ENCODE assay signal across 22 cellular contexts in the genomic region with DNA sequence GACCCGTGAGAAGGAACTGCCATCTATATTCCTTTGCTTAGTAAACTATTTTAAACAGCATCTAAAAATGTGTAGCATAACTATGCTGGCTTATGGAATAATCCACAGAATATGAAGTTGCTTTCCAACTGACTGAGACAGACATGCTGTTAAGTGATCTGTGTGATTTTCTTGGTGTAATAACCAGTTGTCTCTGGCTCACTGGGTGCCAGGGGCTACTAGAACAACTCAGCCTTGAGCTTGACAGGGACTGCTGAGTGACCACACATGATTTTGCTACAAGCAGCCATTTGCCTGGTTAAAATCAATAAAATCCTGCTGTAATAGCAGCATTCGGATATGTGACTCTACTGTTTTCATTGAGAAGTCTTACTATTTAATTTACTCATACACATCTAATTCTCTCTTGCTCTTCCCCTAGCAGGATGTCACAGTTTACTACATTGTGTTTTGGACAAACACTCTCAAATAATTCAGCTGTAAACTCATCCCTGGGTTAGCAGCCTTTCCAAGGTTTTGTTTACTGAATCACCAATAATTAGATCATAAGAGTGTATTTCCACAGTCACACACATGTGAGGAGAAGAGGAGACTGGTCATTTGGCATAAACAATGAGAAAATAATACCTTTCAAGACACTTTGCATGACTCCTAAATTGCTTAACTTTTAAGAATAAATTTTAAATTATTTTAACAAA.
A peak's percentile ranks its signal among the peaks of the same experiment; 100 is the strongest.
DNase-seq lines count a peak whose midpoint lies in the region; ATAC-seq and TF ChIP-seq lines count a peak whose summit lies in the region.
"Had no signal": no experiment of that assay in that cellular context is flagged by ENCODE, and none has a peak within 500 bp of the region (broad histone marks: within the 10 kb centered on the region; RNA-seq: fewer than 3 reads in every experiment).

No MANE protein-coding gene starts in this region.

- H2AFZ ChIP-seq in neuronal stem cell (ENCODE audit: low read length): peak overlapping the region; percentile 13
- H2AFZ ChIP-seq: parathyroid adenoma had no signal

- no peak overlapping the region for H3K18ac ChIP-seq in neuronal stem cell (ENCODE audit: low read length)

- no peak for TF ChIP-seq CTCF in choroid plexus epithelial cell (conservative IDR thresholded peaks at IDR 0.05; ENCODE audit: low read depth, low read length)

- WGBS in neuronal stem cell (ENCODE audit: extremely low coverage in 2 of 2, insufficient read length in 2 of 2, insufficient replicate concordance in 1 of 2), 2 donors: no CpG with 5 or more reads among the region's 2 CpGs

- H3K4me1 Mint-ChIP-seq in stimulated activated naive B cell treated with anti-CD40 and anti-IgM and Interleukin-4, amounts not matched to agents 10 μg/mL and 1 μg/mL and 100 μg/mL, for 72 hours: no peaks in the 10 kb centered on the region

- no peak overlapping the region for H4K91ac ChIP-seq in neuronal stem cell (ENCODE audit: low read depth, low read length, poor library complexity)

- no peaks in the 10 kb centered on the region for H3K9me3 ChIP-seq in neuronal stem cell (replicated peaks in 1 of 2; ENCODE audit: control insufficient read depth in 2 of 2, insufficient read depth in 1 of 2, low read depth in 1 of 2, low read length in 2 of 2)
- H3K9me3 ChIP-seq: Peyer's patch, upper lobe of left lung had no signal

- H3K9me3 Mint-ChIP-seq in stimulated activated naive B cell treated with anti-CD40 and anti-IgM and Interleukin-4, amounts not matched to agents 10 μg/mL and 1 μg/mL and 100 μg/mL, for 72 hours: no peaks in the 10 kb centered on the region

- no peak for ATAC-seq in HG03442 (IDR thresholded peaks at IDR 0.05; ENCODE audit: unreplicated experiment)
- no peak for ATAC-seq in GM19455 (IDR thresholded peaks at IDR 0.05; ENCODE audit: unreplicated experiment)
- ATAC-seq in stimulated activated naive B cell treated with anti-CD40 and anti-IgM and Interleukin-4, amounts not matched to agents 10 μg/mL and 1 μg/mL and 100 μg/mL, for 72 hours (replicated peaks): no peak
- ATAC-seq: esophagus mucosa had no signal

- no peaks in the 10 kb centered on the region for H3K79me1 ChIP-seq in neuronal stem cell (ENCODE audit: low read depth, low read length)

- H3K27ac Mint-ChIP-seq in stimulated activated naive B cell treated with anti-CD40 and anti-IgM and Interleukin-4, amounts not matched to agents 10 μg/mL and 1 μg/mL and 100 μg/mL, for 72 hours: no peak overlapping the region

- H2BK5ac ChIP-seq in neuronal stem cell (ENCODE audit: low read length): no peak overlapping the region

- no peak overlapping the region for H2AK5ac ChIP-seq in neuronal stem cell (ENCODE audit: low read depth, low read length)

- no peak overlapping the region for H3K9ac ChIP-seq in neuronal stem cell (ENCODE audit: low read depth, low read length, poor library complexity)
- H3K9ac ChIP-seq: parathyroid adenoma had no signal

- H3K27me3 Mint-ChIP-seq in stimulated activated naive B cell treated with anti-CD40 and anti-IgM and Interleukin-4, amounts not matched to agents 10 μg/mL and 1 μg/mL and 100 μg/mL, for 72 hours: no peaks in the 10 kb centered on the region

- H4K8ac ChIP-seq in neuronal stem cell (ENCODE audit: low read depth, low read length): no peak overlapping the region

- peaks cover 0 to 4% of the 10 kb centered on the region in 2 donors for H3K4me1 ChIP-seq in neuronal stem cell (ENCODE audit: control insufficient read depth in 2 of 2, insufficient read depth in 1 of 2, low read depth in 1 of 2, low read length in 2 of 2)
- H3K4me1 ChIP-seq: parathyroid adenoma, Peyer's patch had no signal

- no peak overlapping the region for H3K27ac ChIP-seq in neuronal stem cell (replicated peaks; ENCODE audit: low read length)
- H3K27ac ChIP-seq: C4-2B, parathyroid adenoma, Peyer's patch, upper lobe of left lung, VCaP had no signal

- no peaks in the 10 kb centered on the region for H3K36me3 Mint-ChIP-seq in stimulated activated naive B cell treated with anti-CD40 and anti-IgM and Interleukin-4, amounts not matched to agents 10 μg/mL and 1 μg/mL and 100 μg/mL, for 72 hours

- no peaks in the 10 kb centered on the region for H3K27me3 ChIP-seq in neuronal stem cell (ENCODE audit: control insufficient read depth in 3 of 3, insufficient read depth in 3 of 3, low read depth in 1 of 3, low read length in 3 of 3)
- H3K27me3 ChIP-seq: Peyer's patch, upper lobe of left lung had no signal

- no peak overlapping the region for H2BK15ac ChIP-seq in neuronal stem cell (ENCODE audit: low read length)

- no peak overlapping the region for H2BK12ac ChIP-seq in neuronal stem cell (ENCODE audit: low read length)

- H3K4me2 ChIP-seq in neuronal stem cell (ENCODE audit: insufficient read depth, low read length, poor library complexity, severe bottlenecking): no peak overlapping the region
- H3K4me2 ChIP-seq: smooth muscle cell had no signal

- DNase-seq in NCI-H2171 treated with DMSO at 0.1 percent for 48 hours (lab: John Stamatoyannopoulos, UW) (peak; percentile 75), NCI-H2171 (lab: John Stamatoyannopoulos, UW) (no peak), NCI-H2227 (lab: John Stamatoyannopoulos, UW; ENCODE audit: unreplicated experiment) (peak; percentile 67), choroid plexus epithelial cell (ENCODE audit: low read depth) (peak; percentile 20), neuronal stem cell (ENCODE audit: low spot score) (no peak)
- DNase-seq in stimulated activated naive B cell treated with anti-CD40 and anti-IgM and Interleukin-4, amounts not matched to agents 10 μg/mL and 1 μg/mL and 100 μg/mL, for 72 hours: no peak
- DNase-seq: 8988T; activated gamma-delta T cell; cortex of kidney; DMS153; kidney; NCI-H226; Peyer's patch; stimulated activated naive CD4-positive, alpha-beta T cell treated with Interleukin-2 at 50 U/mL for 16 hours; upper lobe of left lung had no signal

- no peak overlapping the region for H3K14ac ChIP-seq in neuronal stem cell (ENCODE audit: low read length)

- no peak overlapping the region for H3K4ac ChIP-seq in neuronal stem cell (ENCODE audit: low read length)

- no peaks in the 10 kb centered on the region for H3K36me3 ChIP-seq in neuronal stem cell (replicated peaks in 1 of 2; ENCODE audit: control insufficient read depth in 2 of 2, insufficient read depth in 2 of 2, low read length in 2 of 2)
- H3K36me3 ChIP-seq: Peyer's patch, upper lobe of left lung had no signal

- H3K4me3 ChIP-seq in choroid plexus epithelial cell (ENCODE audit: low read depth, low read length) (no peak overlapping the region), neuronal stem cell (ENCODE audit: low read length in 2 of 2) (no peak overlapping the region)
- H3K4me3 ChIP-seq: Peyer's patch, smooth muscle cell, upper lobe of left lung had no signal

- no peak overlapping the region for H3K23ac ChIP-seq in neuronal stem cell (ENCODE audit: low read depth, low read length, poor library complexity)

- no peak overlapping the region for H2BK120ac ChIP-seq in neuronal stem cell (ENCODE audit: low read depth, low read length)

- H3K4me3 Mint-ChIP-seq in stimulated activated naive B cell treated with anti-CD40 and anti-IgM and Interleukin-4, amounts not matched to agents 10 μg/mL and 1 μg/mL and 100 μg/mL, for 72 hours: no peak overlapping the region

Comparison
In these comparisons a context has a peak if more than half of its experiments do, and no peak if none do; other contexts are left out.
1. DNase-seq: peak in NCI-H2171 treated with DMSO at 0.1 percent for 48 hours (single experiment), NCI-H2227 (single experiment) and choroid plexus epithelial cell (single experiment); none in NCI-H2171 (single experiment), neuronal stem cell (single experiment) and stimulated activated naive B cell treated with anti-CD40 and anti-IgM and Interleukin-4, amounts not matched to agents 10 μg/mL and 1 μg/mL and 100 μg/mL, for 72 hours (single experiment).